ENCODE assay signal across 18 cellular contexts in the genomic region with DNA sequence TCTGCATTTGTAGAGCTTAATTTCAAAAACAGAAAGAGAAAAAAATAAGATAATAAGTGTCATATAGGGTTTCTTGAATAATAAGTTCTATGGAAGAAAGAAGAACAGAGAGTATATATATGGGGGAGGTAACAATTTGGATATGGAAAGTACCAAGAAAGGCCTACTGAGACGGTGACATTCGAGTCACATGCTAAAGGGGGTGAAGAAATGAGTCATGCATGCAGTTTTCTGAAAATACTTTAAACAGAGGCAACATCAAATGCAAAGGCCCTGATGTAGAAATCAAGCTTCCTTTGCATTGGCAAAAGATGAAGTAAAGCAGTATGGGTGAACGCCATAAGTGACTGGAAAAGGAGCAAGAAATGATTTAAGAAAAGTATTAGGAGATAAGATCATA.
A peak's percentile ranks its signal among the peaks of the same experiment; 100 is the strongest.
DNase-seq lines count a peak whose midpoint lies in the region; ATAC-seq, FAIRE-seq and TF ChIP-seq lines count a peak whose summit lies in the region.
"Had no signal": no experiment of that assay in that cellular context is flagged by ENCODE, and none has a peak within 500 bp of the region (broad histone marks: within the 10 kb centered on the region; RNA-seq: fewer than 3 reads in every experiment).

No MANE protein-coding gene starts in this region.

- no peaks in the 10 kb centered on the region for H3K4me1 ChIP-seq in kidney (ENCODE audit: control insufficient read depth in 1 of 2, insufficient read depth in 1 of 2, low read depth in 1 of 2, low read length in 2 of 2)
- H3K4me1 ChIP-seq: ascending aorta, foreskin keratinocyte, SJSA1 had no signal

- DNase-seq in kidney (no peak), inferior parietal cortex (ENCODE audit: extremely low spot score) (no peak)
- DNase-seq in stimulated activated CD4-positive, alpha-beta T cell treated with anti-CD3 and anti-CD28 coated beads, Interleukin-4, amount 100 ng/mL, for 4 hours = no peak
- no peak for DNase-seq in effector memory CD8-positive, alpha-beta T cell
- DNase-seq: activated T-cell treated with anti-CD3 and anti-CD28 coated beads, Interleukin-2, amount 50 U/mL, for 24 hours; foreskin keratinocyte; kidney glomerular epithelial cell; NCI-H1105 treated with DMSO at 0.1 percent for 48 hours; NCI-H748 treated with DMSO at 0.1 percent for 48 hours; tibial artery; WERI-Rb-1 had no signal

- peaks cover 4 to 16% of the 10 kb centered on the region in 2 donors for H3K9me3 Mint-ChIP-seq in effector memory CD8-positive, alpha-beta T cell

- H3K27ac ChIP-seq in kidney (ENCODE audit: low read depth in 2 of 2, low read length in 2 of 2) = no peak overlapping the region
- H3K27ac ChIP-seq: ascending aorta, foreskin keratinocyte, SJSA1, tibial artery, WERI-Rb-1 had no signal

- no peaks in the 10 kb centered on the region for H3K4me1 Mint-ChIP-seq in effector memory CD8-positive, alpha-beta T cell (ENCODE audit: low read depth in 2 of 2)

- H3K4me3 Mint-ChIP-seq in effector memory CD8-positive, alpha-beta T cell = no peak overlapping the region
- H3K4me3 Mint-ChIP-seq: activated T-cell treated with anti-CD3 and anti-CD28 coated beads, Interleukin-2, amount 50 U/mL, for 24 hours; natural killer cell treated with Interleukin-12 subunit alpha and Interleukin-12 subunit beta and Interleukin-15 and Interleukin-18, amount 100 ng/mL, for 72 hours had no signal

- ATAC-seq in GM18499 (IDR thresholded peaks at IDR 0.05; ENCODE audit: insufficient read depth, unreplicated experiment) (peak; percentile 86), GM19452 (IDR thresholded peaks at IDR 0.05; ENCODE audit: unreplicated experiment) (peak; percentile 59), HG02759 (IDR thresholded peaks at IDR 0.05; ENCODE audit: unreplicated experiment) (peak; percentile 77), HG03342 (IDR thresholded peaks at IDR 0.05; ENCODE audit: unreplicated experiment) (peak; percentile 79)
- no peak for ATAC-seq in effector memory CD8-positive, alpha-beta T cell (replicated peaks)
- ATAC-seq: foreskin keratinocyte; natural killer cell treated with Interleukin-12 subunit alpha and Interleukin-12 subunit beta and Interleukin-15 and Interleukin-18, amount 100 ng/mL, for 72 hours had no signal

- no peaks in the 10 kb centered on the region for H3K36me3 Mint-ChIP-seq in effector memory CD8-positive, alpha-beta T cell (ENCODE audit: insufficient read depth)

- intact Hi-C loops in kidney (cut with DNase I) = no loop called here

- H3K4me3 ChIP-seq in kidney (ENCODE audit: low read length in 2 of 2) = no peak overlapping the region
- H3K4me3 ChIP-seq: ascending aorta, SJSA1, tibial artery had no signal

- FAIRE-seq in kidney (lab: Jason Lieb, UNC) = no peak

- no peak for TF ChIP-seq CTCF in kidney (IDR thresholded peaks at IDR 0.05; ENCODE audit: borderline replicate concordance, extremely low read depth, insufficient read depth)

- H3K9ac ChIP-seq in kidney (ENCODE audit: low read length in 2 of 2) = no peak overlapping the region

- no peaks in the 10 kb centered on the region for H3K36me3 ChIP-seq in kidney (ENCODE audit: control insufficient read depth in 1 of 2, insufficient read depth in 2 of 2, low read length in 2 of 2)
- H3K36me3 ChIP-seq: ascending aorta, SJSA1, tibial artery, WERI-Rb-1 had no signal

- H3K27me3 Mint-ChIP-seq in effector memory CD8-positive, alpha-beta T cell = no peaks in the 10 kb centered on the region
- H3K27me3 Mint-ChIP-seq: activated T-cell treated with anti-CD3 and anti-CD28 coated beads, Interleukin-2, amount 50 U/mL, for 24 hours; natural killer cell treated with Interleukin-12 subunit alpha and Interleukin-12 subunit beta and Interleukin-15 and Interleukin-18, amount 100 ng/mL, for 72 hours had no signal

- no peak overlapping the region for H3K27ac Mint-ChIP-seq in effector memory CD8-positive, alpha-beta T cell
- H3K27ac Mint-ChIP-seq: activated T-cell treated with anti-CD3 and anti-CD28 coated beads, Interleukin-2, amount 50 U/mL, for 24 hours; natural killer cell treated with Interleukin-12 subunit alpha and Interleukin-12 subunit beta and Interleukin-15 and Interleukin-18, amount 100 ng/mL, for 72 hours had no signal

- no peaks in the 10 kb centered on the region for H3K9me3 ChIP-seq in kidney (ENCODE audit: control insufficient read depth in 1 of 2, low read length in 2 of 2)
- H3K9me3 ChIP-seq: ascending aorta, SJSA1, tibial artery had no signal
